In the genomic region with DNA sequence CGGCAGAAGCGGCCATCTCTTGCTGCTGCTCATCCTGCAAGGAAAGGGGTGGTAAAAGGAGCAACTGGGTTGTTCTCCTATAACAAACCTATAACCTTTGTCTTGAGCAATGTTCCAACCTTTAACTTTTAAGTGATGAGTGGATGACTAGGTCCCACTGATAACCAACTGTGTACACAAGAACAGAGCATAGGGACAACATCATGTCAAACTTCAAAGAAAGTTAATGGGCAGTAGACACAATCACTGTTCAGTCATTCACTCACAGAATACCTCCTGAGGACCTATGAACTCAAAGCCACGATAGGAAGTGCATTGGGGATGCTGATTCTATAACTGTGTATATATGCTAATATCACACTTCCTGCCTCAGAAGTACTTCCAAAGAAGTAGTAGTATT, we compare ENCODE assay signal across 1 cellular context.
TF ChIP-seq lines count a peak whose summit lies in the region.

No MANE protein-coding gene starts in this region.

TF ChIP-seq in HepG2, 621 proteins besides CTCF, POLR2A, EP300 and RAD21 (continued from another document and continues in another):
- TF ChIP-seq TCF7 (IDR thresholded peaks at IDR 0.05; ENCODE audit: low read depth) (peak; percentile 99), NFKBIZ (CRISPR knock-in tag; IDR thresholded peaks at IDR 0.05) (peak; percentile 72; the same call in 1 of the 2 replicates), FOXA1 (IDR thresholded peaks at IDR 0.05) (peak; percentile 87), FOXA1 (CRISPR knock-in tag; IDR thresholded peaks at IDR 0.05) (peak; percentile 97), RXRB (CRISPR knock-in tag; IDR thresholded peaks at IDR 0.05; ENCODE audit: borderline replicate concordance) (peak; percentile 82; the same call in 1 of the 2 replicates), PLRG1 (conservative IDR thresholded peaks at IDR 0.05) (no peak), MAFG (CRISPR knock-in tag; IDR thresholded peaks at IDR 0.05) (no peak), ZNF547 (CRISPR knock-in tag; IDR thresholded peaks at IDR 0.05) (no peak), SMYD3 (CRISPR knock-in tag; IDR thresholded peaks at IDR 0.05) (peak; percentile 76; the same call in 1 of the 2 replicates), FOXO1 (CRISPR knock-in tag; IDR thresholded peaks at IDR 0.05) (peak; percentile 71; the same call in 1 of the 2 replicates), SP2 (CRISPR knock-in tag; IDR thresholded peaks at IDR 0.05) (no peak), MTF1 (CRISPR knock-in tag; IDR thresholded peaks at IDR 0.05) (no peak), ZSCAN12 (CRISPR knock-in tag; IDR thresholded peaks at IDR 0.05) (no peak), ZNF552 (CRISPR knock-in tag; IDR thresholded peaks at IDR 0.05; ENCODE audit: borderline replicate concordance) (no peak), HNF4G (IDR thresholded peaks at IDR 0.05; ENCODE audit: borderline replicate concordance, low read depth, low read length) (peak; percentile 86), HNF4G (CRISPR knock-in tag; IDR thresholded peaks at IDR 0.05; ENCODE audit: borderline replicate concordance, low read depth) (peak; percentile 69; the same call in 1 of the 2 replicates), ZNF367 (CRISPR knock-in tag; IDR thresholded peaks at IDR 0.05; ENCODE audit: borderline replicate concordance) (no peak), ZFP37 (CRISPR knock-in tag; IDR thresholded peaks at IDR 0.05; ENCODE audit: borderline replicate concordance) (no peak), ZNF296 (CRISPR knock-in tag; conservative IDR thresholded peaks at IDR 0.05) (no peak), ZFP62 (CRISPR knock-in tag; IDR thresholded peaks at IDR 0.05) (no peak), ZNF354B (CRISPR knock-in tag; IDR thresholded peaks at IDR 0.05) (peak; percentile 84; the same call in 1 of the 2 replicates), NCOA2 (CRISPR knock-in tag; IDR thresholded peaks at IDR 0.05) (peak; percentile 83), NFYC (CRISPR knock-in tag; IDR thresholded peaks at IDR 0.05) (no peak; the same call in 1 of the 2 replicates), GTF3A (CRISPR knock-in tag; conservative IDR thresholded peaks at IDR 0.05) (no peak), NR2F6 (IDR thresholded peaks at IDR 0.05) (peak; percentile 99), NR2F6 (CRISPR knock-in tag; IDR thresholded peaks at IDR 0.05) (peak; percentile 97), XRCC5 (optimal IDR thresholded peaks at IDR 0.05; ENCODE audit: low read length) (no peak), HDAC6 (IDR thresholded peaks at IDR 0.05; ENCODE audit: low read depth, low read length) (no peak), GABPB1 (CRISPR knock-in tag; IDR thresholded peaks at IDR 0.05) (peak; percentile 34; the same call in 1 of the 2 replicates), ZSCAN20 (CRISPR knock-in tag; IDR thresholded peaks at IDR 0.05; ENCODE audit: borderline replicate concordance) (no peak), ZSCAN21 (CRISPR knock-in tag; IDR thresholded peaks at IDR 0.05; ENCODE audit: borderline replicate concordance) (no peak), CHCHD3 (CRISPR knock-in tag; IDR thresholded peaks at IDR 0.05) (no peak), ZNF34 (CRISPR knock-in tag; IDR thresholded peaks at IDR 0.05; ENCODE audit: borderline replicate concordance) (no peak), ZNF816 (CRISPR knock-in tag; IDR thresholded peaks at IDR 0.05; ENCODE audit: borderline replicate concordance) (peak; percentile 51; the same call in 1 of the 2 replicates), YEATS2 (CRISPR knock-in tag; IDR thresholded peaks at IDR 0.05; ENCODE audit: borderline replicate concordance) (no peak; the same call in 1 of the 2 replicates), SNRNP70 (IDR thresholded peaks at IDR 0.05; ENCODE audit: low read depth, low read length) (no peak), GFI1 (CRISPR knock-in tag; IDR thresholded peaks at IDR 0.05; ENCODE audit: borderline replicate concordance) (peak; percentile 100), ZNF713 (CRISPR knock-in tag; IDR thresholded peaks at IDR 0.05) (no peak), ZNF724P (CRISPR knock-in tag; IDR thresholded peaks at IDR 0.05; ENCODE audit: borderline replicate concordance) (no peak), ZNF121 (CRISPR knock-in tag; IDR thresholded peaks at IDR 0.05) (no peak), ZNF230 (CRISPR knock-in tag; IDR thresholded peaks at IDR 0.05) (no peak), MIER2 (CRISPR knock-in tag; IDR thresholded peaks at IDR 0.05) (peak; percentile 58; the same call in 1 of the 2 replicates), ZNF326 (CRISPR knock-in tag; IDR thresholded peaks at IDR 0.05; ENCODE audit: borderline replicate concordance) (no peak), SALL1 (CRISPR knock-in tag; IDR thresholded peaks at IDR 0.05) (no peak; the same call in 1 of the 2 replicates), TBL1XR1 (IDR thresholded peaks at IDR 0.05; ENCODE audit: borderline replicate concordance, low read length, partially characterized antibody) (no peak), ZNF619 (CRISPR knock-in tag; IDR thresholded peaks at IDR 0.05) (no peak), SMAD3 (CRISPR knock-in tag; IDR thresholded peaks at IDR 0.05) (peak; percentile 72; the same call in 1 of the 2 replicates), MTF2 (CRISPR knock-in tag; IDR thresholded peaks at IDR 0.05; ENCODE audit: borderline replicate concordance) (no peak)
- TF ChIP-seq, protein P1, sequence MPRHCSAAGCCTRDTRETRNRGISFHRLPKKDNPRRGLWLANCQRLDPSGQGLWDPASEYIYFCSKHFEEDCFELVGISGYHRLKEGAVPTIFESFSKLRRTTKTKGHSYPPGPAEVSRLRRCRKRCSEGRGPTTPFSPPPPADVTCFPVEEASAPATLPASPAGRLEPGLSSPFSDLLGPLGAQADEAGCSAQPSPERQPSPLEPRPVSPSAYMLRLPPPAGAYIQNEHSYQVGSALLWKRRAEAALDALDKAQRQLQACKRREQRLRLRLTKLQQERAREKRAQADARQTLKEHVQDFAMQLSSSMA (CRISPR knock-in tag; IDR thresholded peaks at IDR 0.05), result no peak
- TF ChIP-seq, protein P2, sequence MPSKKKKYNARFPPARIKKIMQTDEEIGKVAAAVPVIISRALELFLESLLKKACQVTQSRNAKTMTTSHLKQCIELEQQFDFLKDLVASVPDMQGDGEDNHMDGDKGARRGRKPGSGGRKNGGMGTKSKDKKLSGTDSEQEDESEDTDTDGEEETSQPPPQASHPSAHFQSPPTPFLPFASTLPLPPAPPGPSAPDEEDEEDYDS (CRISPR knock-in tag; IDR thresholded peaks at IDR 0.05), result no peak
- TF ChIP-seq, protein P3, sequence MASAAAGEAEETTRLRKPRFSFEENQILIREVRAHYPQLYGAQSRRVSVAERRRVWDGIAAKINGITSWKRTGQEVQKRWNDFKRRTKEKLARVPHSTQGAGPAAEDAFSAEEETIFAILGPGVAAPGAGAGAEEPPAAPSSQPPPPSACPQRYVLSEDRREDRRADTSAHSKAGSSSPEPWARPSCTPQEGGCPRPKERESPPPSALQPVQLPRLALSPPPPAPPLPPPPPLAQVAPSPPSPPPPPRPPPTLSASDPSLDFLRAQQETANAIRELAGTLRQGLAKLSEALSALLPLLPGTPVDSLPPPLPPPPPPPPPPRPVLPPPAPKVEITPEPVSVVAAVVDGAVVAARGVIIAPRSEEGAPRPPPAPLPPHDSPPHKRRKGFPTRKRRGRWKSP (CRISPR knock-in tag; IDR thresholded peaks at IDR 0.05), result no peak
- TF ChIP-seq, protein P4, sequence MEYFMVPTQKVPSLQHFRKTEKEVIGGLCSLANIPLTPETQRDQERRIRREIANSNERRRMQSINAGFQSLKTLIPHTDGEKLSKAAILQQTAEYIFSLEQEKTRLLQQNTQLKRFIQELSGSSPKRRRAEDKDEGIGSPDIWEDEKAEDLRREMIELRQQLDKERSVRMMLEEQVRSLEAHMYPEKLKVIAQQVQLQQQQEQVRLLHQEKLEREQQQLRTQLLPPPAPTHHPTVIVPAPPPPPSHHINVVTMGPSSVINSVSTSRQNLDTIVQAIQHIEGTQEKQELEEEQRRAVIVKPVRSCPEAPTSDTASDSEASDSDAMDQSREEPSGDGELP (IDR thresholded peaks at IDR 0.05; ENCODE audit: borderline replicate concordance, low read depth), result peak; percentile 48; the same call in 1 of the 2 replicates
- TF ChIP-seq, protein P5, sequence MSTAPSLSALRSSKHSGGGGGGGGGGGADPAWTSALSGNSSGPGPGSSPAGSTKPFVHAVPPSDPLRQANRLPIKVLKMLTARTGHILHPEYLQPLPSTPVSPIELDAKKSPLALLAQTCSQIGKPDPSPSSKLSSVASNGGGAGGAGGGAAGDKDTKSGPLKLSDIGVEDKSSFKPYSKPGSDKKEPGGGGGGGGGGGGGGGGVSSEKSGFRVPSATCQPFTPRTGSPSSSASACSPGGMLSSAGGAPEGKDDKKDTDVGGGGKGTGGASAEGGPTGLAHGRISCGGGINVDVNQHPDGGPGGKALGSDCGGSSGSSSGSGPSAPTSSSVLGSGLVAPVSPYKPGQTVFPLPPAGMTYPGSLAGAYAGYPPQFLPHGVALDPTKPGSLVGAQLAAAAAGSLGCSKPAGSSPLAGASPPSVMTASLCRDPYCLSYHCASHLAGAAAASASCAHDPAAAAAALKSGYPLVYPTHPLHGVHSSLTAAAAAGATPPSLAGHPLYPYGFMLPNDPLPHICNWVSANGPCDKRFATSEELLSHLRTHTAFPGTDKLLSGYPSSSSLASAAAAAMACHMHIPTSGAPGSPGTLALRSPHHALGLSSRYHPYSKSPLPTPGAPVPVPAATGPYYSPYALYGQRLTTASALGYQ (CRISPR knock-in tag; IDR thresholded peaks at IDR 0.05), result peak; percentile 92
- TF ChIP-seq, protein P6, sequence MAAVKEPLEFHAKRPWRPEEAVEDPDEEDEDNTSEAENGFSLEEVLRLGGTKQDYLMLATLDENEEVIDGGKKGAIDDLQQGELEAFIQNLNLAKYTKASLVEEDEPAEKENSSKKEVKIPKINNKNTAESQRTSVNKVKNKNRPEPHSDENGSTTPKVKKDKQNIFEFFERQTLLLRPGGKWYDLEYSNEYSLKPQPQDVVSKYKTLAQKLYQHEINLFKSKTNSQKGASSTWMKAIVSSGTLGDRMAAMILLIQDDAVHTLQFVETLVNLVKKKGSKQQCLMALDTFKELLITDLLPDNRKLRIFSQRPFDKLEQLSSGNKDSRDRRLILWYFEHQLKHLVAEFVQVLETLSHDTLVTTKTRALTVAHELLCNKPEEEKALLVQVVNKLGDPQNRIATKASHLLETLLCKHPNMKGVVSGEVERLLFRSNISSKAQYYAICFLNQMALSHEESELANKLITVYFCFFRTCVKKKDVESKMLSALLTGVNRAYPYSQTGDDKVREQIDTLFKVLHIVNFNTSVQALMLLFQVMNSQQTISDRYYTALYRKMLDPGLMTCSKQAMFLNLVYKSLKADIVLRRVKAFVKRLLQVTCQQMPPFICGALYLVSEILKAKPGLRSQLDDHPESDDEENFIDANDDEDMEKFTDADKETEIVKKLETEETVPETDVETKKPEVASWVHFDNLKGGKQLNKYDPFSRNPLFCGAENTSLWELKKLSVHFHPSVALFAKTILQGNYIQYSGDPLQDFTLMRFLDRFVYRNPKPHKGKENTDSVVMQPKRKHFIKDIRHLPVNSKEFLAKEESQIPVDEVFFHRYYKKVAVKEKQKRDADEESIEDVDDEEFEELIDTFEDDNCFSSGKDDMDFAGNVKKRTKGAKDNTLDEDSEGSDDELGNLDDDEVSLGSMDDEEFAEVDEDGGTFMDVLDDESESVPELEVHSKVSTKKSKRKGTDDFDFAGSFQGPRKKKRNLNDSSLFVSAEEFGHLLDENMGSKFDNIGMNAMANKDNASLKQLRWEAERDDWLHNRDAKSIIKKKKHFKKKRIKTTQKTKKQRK (IDR thresholded peaks at IDR 0.05; ENCODE audit: low read length), result no peak
- TF ChIP-seq, protein P7, sequence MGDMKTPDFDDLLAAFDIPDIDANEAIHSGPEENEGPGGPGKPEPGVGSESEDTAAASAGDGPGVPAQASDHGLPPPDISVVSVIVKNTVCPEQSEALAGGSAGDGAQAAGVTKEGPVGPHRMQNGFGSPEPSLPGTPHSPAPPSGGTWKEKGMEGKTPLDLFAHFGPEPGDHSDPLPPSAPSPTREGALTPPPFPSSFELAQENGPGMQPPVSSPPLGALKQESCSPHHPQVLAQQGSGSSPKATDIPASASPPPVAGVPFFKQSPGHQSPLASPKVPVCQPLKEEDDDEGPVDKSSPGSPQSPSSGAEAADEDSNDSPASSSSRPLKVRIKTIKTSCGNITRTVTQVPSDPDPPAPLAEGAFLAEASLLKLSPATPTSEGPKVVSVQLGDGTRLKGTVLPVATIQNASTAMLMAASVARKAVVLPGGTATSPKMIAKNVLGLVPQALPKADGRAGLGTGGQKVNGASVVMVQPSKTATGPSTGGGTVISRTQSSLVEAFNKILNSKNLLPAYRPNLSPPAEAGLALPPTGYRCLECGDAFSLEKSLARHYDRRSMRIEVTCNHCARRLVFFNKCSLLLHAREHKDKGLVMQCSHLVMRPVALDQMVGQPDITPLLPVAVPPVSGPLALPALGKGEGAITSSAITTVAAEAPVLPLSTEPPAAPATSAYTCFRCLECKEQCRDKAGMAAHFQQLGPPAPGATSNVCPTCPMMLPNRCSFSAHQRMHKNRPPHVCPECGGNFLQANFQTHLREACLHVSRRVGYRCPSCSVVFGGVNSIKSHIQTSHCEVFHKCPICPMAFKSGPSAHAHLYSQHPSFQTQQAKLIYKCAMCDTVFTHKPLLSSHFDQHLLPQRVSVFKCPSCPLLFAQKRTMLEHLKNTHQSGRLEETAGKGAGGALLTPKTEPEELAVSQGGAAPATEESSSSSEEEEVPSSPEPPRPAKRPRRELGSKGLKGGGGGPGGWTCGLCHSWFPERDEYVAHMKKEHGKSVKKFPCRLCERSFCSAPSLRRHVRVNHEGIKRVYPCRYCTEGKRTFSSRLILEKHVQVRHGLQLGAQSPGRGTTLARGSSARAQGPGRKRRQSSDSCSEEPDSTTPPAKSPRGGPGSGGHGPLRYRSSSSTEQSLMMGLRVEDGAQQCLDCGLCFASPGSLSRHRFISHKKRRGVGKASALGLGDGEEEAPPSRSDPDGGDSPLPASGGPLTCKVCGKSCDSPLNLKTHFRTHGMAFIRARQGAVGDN (CRISPR knock-in tag; IDR thresholded peaks at IDR 0.05), result no peak
- TF ChIP-seq, protein P8, sequence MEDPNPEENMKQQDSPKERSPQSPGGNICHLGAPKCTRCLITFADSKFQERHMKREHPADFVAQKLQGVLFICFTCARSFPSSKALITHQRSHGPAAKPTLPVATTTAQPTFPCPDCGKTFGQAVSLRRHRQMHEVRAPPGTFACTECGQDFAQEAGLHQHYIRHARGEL (CRISPR knock-in tag; IDR thresholded peaks at IDR 0.05), result no peak
- TF ChIP-seq, protein P9, sequence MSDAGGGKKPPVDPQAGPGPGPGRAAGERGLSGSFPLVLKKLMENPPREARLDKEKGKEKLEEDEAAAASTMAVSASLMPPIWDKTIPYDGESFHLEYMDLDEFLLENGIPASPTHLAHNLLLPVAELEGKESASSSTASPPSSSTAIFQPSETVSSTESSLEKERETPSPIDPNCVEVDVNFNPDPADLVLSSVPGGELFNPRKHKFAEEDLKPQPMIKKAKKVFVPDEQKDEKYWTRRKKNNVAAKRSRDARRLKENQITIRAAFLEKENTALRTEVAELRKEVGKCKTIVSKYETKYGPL (CRISPR knock-in tag; IDR thresholded peaks at IDR 0.05), result no peak
- TF ChIP-seq, protein P10, sequence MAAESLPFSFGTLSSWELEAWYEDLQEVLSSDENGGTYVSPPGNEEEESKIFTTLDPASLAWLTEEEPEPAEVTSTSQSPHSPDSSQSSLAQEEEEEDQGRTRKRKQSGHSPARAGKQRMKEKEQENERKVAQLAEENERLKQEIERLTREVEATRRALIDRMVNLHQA (CRISPR knock-in tag; IDR thresholded peaks at IDR 0.05), result no peak
